In the genomic region with DNA sequence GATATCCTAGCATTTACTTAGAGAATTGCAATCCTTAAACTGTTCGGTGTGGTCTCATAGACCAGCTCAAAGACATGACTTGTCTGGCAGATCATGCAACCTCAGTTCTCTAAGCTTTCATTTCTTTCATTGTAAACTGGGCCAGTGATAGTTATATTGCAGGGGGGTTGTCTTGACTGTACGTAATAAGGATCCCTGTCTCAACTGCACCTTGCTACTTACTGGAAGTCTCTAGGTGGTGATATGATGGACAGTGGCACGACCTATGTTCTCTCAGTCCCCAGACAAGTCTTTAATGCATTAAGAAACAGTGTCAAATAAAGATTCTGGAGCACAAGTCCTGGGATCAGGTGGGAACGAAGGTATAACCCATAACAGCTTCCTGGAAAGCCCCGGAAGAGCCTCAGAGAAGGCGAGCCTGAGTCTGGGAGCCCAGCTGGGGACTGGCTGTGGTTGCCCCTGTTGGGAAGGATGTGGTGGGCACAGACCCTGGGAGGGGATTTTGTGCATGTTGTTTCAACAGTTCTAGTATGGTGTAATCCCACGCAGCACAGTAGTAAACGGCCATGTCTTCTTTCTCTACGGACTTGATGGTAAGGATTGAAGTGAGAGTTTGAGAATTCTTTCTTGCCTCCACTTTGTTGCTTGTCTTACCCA, we compare ENCODE assay signal across 23 cellular contexts.
A peak's percentile ranks its signal among the peaks of the same experiment; 100 is the strongest.
DNase-seq lines count a peak whose midpoint lies in the region; ATAC-seq and TF ChIP-seq lines count a peak whose summit lies in the region.
"Had no signal": no experiment of that assay in that cellular context is flagged by ENCODE, and none has a peak within 500 bp of the region (broad histone marks: within the 10 kb centered on the region; RNA-seq: fewer than 3 reads in every experiment).

No MANE protein-coding gene starts in this region.

- no peaks in the 10 kb centered on the region for H3K36me3 Mint-ChIP-seq in activated CD4-positive, alpha-beta T cell treated with anti-CD3 and anti-CD28 coated beads, Interleukin-2, amount 10 ng/mL, durations not matched to agents 24 days and 14 days (ENCODE audit: low read depth)
- H3K36me3 Mint-ChIP-seq in CD8-positive, alpha-beta T cell, result no peaks in the 10 kb centered on the region
- H3K36me3 Mint-ChIP-seq in activated CD8-positive, alpha-beta T cell treated with anti-CD3 and anti-CD28 coated beads, Interleukin-2, amount 10 ng/mL, durations not matched to agents 7 days and 5 days (ENCODE audit: low read depth), result peaks cover 5% of the 10 kb centered on the region
- H3K36me3 Mint-ChIP-seq: IgD-negative memory B cell had no signal

- no peaks in the 10 kb centered on the region for H3K9me3 Mint-ChIP-seq in activated CD4-positive, alpha-beta T cell treated with anti-CD3 and anti-CD28 coated beads, Interleukin-2, amount 10 ng/mL, durations not matched to agents 24 days and 14 days
- H3K9me3 Mint-ChIP-seq in CD8-positive, alpha-beta T cell, result no peaks in the 10 kb centered on the region
- H3K9me3 Mint-ChIP-seq in activated CD8-positive, alpha-beta T cell treated with anti-CD3 and anti-CD28 coated beads, Interleukin-2, amount 10 ng/mL, durations not matched to agents 7 days and 5 days (ENCODE audit: insufficient read depth), result no peaks in the 10 kb centered on the region
- H3K9me3 Mint-ChIP-seq: activated B cell treated with CpG ODN at 0.5 μM for 24 hours; dendritic cell treated with granulocyte-macrophage colony-stimulating factor and Interleukin-4, amounts not matched to agents 40 ng/mL and 50 ng/mL, for 4 days; IgD-negative memory B cell had no signal

- H3K4me3 Mint-ChIP-seq in activated CD4-positive, alpha-beta T cell treated with anti-CD3 and anti-CD28 coated beads, Interleukin-2, amount 10 ng/mL, durations not matched to agents 24 days and 14 days, result peak overlapping the region; percentile 79
- H3K4me3 Mint-ChIP-seq in CD8-positive, alpha-beta T cell, result peak overlapping the region; percentile 86
- peak overlapping the region; percentile 86 for H3K4me3 Mint-ChIP-seq in activated CD8-positive, alpha-beta T cell treated with anti-CD3 and anti-CD28 coated beads, Interleukin-2, amount 10 ng/mL, durations not matched to agents 7 days and 5 days
- H3K4me3 Mint-ChIP-seq: activated B cell treated with CpG ODN at 0.5 μM for 24 hours; dendritic cell treated with granulocyte-macrophage colony-stimulating factor and Interleukin-4, amounts not matched to agents 40 ng/mL and 50 ng/mL, for 4 days; IgD-negative memory B cell had no signal

- intact Hi-C loops in activated CD4-positive, alpha-beta T cell treated with anti-CD3 and anti-CD28 coated beads, Interleukin-2, amount 10 ng/mL, durations not matched to agents 24 days and 14 days (cut with micrococcal nuclease), result no loop called here
- intact Hi-C loops in CD8-positive, alpha-beta T cell (cut with DNase I, micrococcal nuclease), result no loop called here

- DNase-seq in activated CD4-positive, alpha-beta T cell treated with anti-CD3 and anti-CD28 coated beads, Interleukin-2, amount 10 ng/mL, durations not matched to agents 24 days and 14 days, result no peak
- no peak for DNase-seq in activated CD4-positive, alpha-beta T cell treated with anti-CD3 and anti-CD28 coated beads, Interleukin-2, amount 50 U/mL, for 48 hours
- DNase-seq in CD8-positive, alpha-beta T cell, result no peak
- DNase-seq in activated CD8-positive, alpha-beta T cell treated with anti-CD3 and anti-CD28 coated beads, Interleukin-2, amount 10 ng/mL, durations not matched to agents 7 days and 5 days, result no peak
- DNase-seq in NCI-H446 (lab: John Stamatoyannopoulos, UW), result no peak
- DNase-seq in DMS 273 treated with DMSO at 0.1 percent for 48 hours (lab: John Stamatoyannopoulos, UW), result no peak
- DNase-seq: activated B cell treated with CpG ODN at 0.5 μM for 24 hours; activated gamma-delta T cell treated with Interleukin-2 at 50 U/mL for 16 hours; gastrocnemius medialis; mesenchymal stem cell; NCI-H1105 treated with DMSO at 0.1 percent for 48 hours; NCI-H2029; NCI-H748 treated with DMSO at 0.1 percent for 48 hours; small intestine; stimulated activated CD4-positive, alpha-beta T cell treated with anti-CD3 and anti-CD28 coated beads, Interleukin-1b, Interleukin-23, amount 100 ng/mL, for 48 hours had no signal

- H3K27me3 ChIP-seq in CD8-positive, alpha-beta T cell (ENCODE audit: insufficient read depth, low read length), result no peaks in the 10 kb centered on the region
- H3K27me3 ChIP-seq in mononuclear cell (ENCODE audit: insufficient read depth, low read length), result no peaks in the 10 kb centered on the region
- H3K27me3 ChIP-seq: ascending aorta, gastrocnemius medialis, hepatocyte, suprapubic skin had no signal

- H3K4me3 ChIP-seq in CD8-positive, alpha-beta T cell (ENCODE audit: low read depth, low read length), result no peak overlapping the region
- peak overlapping the region; percentile 2 for H3K4me3 ChIP-seq in mononuclear cell (ENCODE audit: low read length)
- H3K4me3 ChIP-seq: ascending aorta, gastrocnemius medialis, hepatocyte, suprapubic skin had no signal

- CTCF ChIA-PET in CD8-positive, alpha-beta T cell (lab: Charles Lee), result interaction anchor here (1.1 kb wide), 1 partner anchor 31 kb away, joined by 3 read pairs; no protein-coding TSS in a partner anchor
- CTCF ChIA-PET in activated CD8-positive, alpha-beta T cell treated with anti-CD3 and anti-CD28 coated beads, Interleukin-2, amount 10 ng/mL, durations not matched to agents 7 days and 5 days (lab: Charles Lee), result interaction anchor here (1.2 to 1.5 kb wide), 3 partner anchors 20 to 82 kb away, joined by 3 to 4 read pairs (median 3); no protein-coding TSS in a partner anchor

- H3K27ac ChIP-seq in CD8-positive, alpha-beta T cell (ENCODE audit: low read depth, low read length), result peak overlapping the region; percentile 14
- H3K27ac ChIP-seq: ascending aorta, gastrocnemius medialis, hepatocyte, suprapubic skin had no signal

- no peaks in the 10 kb centered on the region for H3K9me3 ChIP-seq in CD8-positive, alpha-beta T cell (ENCODE audit: low read length)
- no peaks in the 10 kb centered on the region for H3K9me3 ChIP-seq in mononuclear cell (ENCODE audit: low read depth, low read length)
- H3K9me3 ChIP-seq: ascending aorta, gastrocnemius medialis, suprapubic skin had no signal

- H3K36me3 ChIP-seq in CD8-positive, alpha-beta T cell (ENCODE audit: insufficient read depth, low read length), result no peaks in the 10 kb centered on the region
- H3K36me3 ChIP-seq: ascending aorta, gastrocnemius medialis, suprapubic skin had no signal

- no peaks in the 10 kb centered on the region for H3K4me1 Mint-ChIP-seq in activated CD4-positive, alpha-beta T cell treated with anti-CD3 and anti-CD28 coated beads, Interleukin-2, amount 10 ng/mL, durations not matched to agents 24 days and 14 days
- peaks cover 13% of the 10 kb centered on the region for H3K4me1 Mint-ChIP-seq in CD8-positive, alpha-beta T cell (ENCODE audit: low read depth)
- H3K4me1 Mint-ChIP-seq in activated CD8-positive, alpha-beta T cell treated with anti-CD3 and anti-CD28 coated beads, Interleukin-2, amount 10 ng/mL, durations not matched to agents 7 days and 5 days (ENCODE audit: low read depth), result peaks cover 20% of the 10 kb centered on the region

- TF ChIP-seq CTCF in CD8-positive, alpha-beta T cell (IDR thresholded peaks at IDR 0.05), result no peak

- H3K27ac Mint-ChIP-seq in activated CD4-positive, alpha-beta T cell treated with anti-CD3 and anti-CD28 coated beads, Interleukin-2, amount 10 ng/mL, durations not matched to agents 24 days and 14 days, result peak overlapping the region; percentile 66
- peak overlapping the region; percentile 86 for H3K27ac Mint-ChIP-seq in CD8-positive, alpha-beta T cell
- H3K27ac Mint-ChIP-seq in activated CD8-positive, alpha-beta T cell treated with anti-CD3 and anti-CD28 coated beads, Interleukin-2, amount 10 ng/mL, durations not matched to agents 7 days and 5 days, result peak overlapping the region; percentile 89
- H3K27ac Mint-ChIP-seq: activated B cell treated with CpG ODN at 0.5 μM for 24 hours; dendritic cell treated with granulocyte-macrophage colony-stimulating factor and Interleukin-4, amounts not matched to agents 40 ng/mL and 50 ng/mL, for 4 days had no signal

- H3K4me1 ChIP-seq in CD8-positive, alpha-beta T cell (ENCODE audit: insufficient read depth, low read length), result no peaks in the 10 kb centered on the region
- peaks cover 22% of the 10 kb centered on the region for H3K4me1 ChIP-seq in mononuclear cell (ENCODE audit: insufficient read depth, low read length)
- H3K4me1 ChIP-seq: ascending aorta, gastrocnemius medialis, suprapubic skin had no signal

- POLR2A ChIA-PET in CD8-positive, alpha-beta T cell (lab: Charles Lee), result no interaction called here
- POLR2A ChIA-PET in activated CD8-positive, alpha-beta T cell treated with anti-CD3 and anti-CD28 coated beads, Interleukin-2, amount 10 ng/mL, durations not matched to agents 7 days and 5 days (lab: Charles Lee), result interaction anchor here (0.9 to 1.3 kb wide), 2 partner anchors 16 to 66 kb away, joined by 4 to 6 read pairs; no protein-coding TSS in a partner anchor

- no peaks in the 10 kb centered on the region for H3K27me3 Mint-ChIP-seq in activated CD4-positive, alpha-beta T cell treated with anti-CD3 and anti-CD28 coated beads, Interleukin-2, amount 10 ng/mL, durations not matched to agents 24 days and 14 days
- H3K27me3 Mint-ChIP-seq in CD8-positive, alpha-beta T cell (ENCODE audit: low read depth), result no peaks in the 10 kb centered on the region
- no peaks in the 10 kb centered on the region for H3K27me3 Mint-ChIP-seq in activated CD8-positive, alpha-beta T cell treated with anti-CD3 and anti-CD28 coated beads, Interleukin-2, amount 10 ng/mL, durations not matched to agents 7 days and 5 days (ENCODE audit: low read depth)

- peak; percentile 19 for ATAC-seq in CD8-positive, alpha-beta T cell
- ATAC-seq in activated CD8-positive, alpha-beta T cell treated with anti-CD3 and anti-CD28 coated beads, Interleukin-2, amount 10 ng/mL, durations not matched to agents 7 days and 5 days, result peak; percentile 29
- no peak for ATAC-seq in GM21619 (IDR thresholded peaks at IDR 0.05; ENCODE audit: unreplicated experiment)
- ATAC-seq: gastrocnemius medialis, left lobe of liver had no signal
